In the genomic region with DNA sequence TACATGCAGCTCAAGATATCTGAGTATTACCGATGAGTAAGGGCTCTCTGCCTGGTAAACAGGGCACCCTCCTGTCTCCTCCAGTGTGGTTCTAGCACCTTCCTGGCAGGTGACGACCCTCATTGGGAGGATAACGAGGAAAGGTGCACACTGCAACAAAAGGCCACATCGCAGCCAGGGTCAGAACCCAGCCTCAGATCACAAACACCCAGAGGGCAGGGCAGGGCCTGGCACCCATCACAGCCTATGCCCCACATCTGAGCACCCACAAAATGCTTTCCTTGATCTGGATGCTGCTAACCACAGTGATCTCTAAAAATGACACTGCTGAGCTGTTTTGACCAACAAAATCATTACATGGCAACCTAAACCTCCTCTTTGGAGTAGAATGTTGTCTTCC, we compare ENCODE assay signal across 24 cellular contexts.
"Had no signal": no experiment of that assay in that cellular context is flagged by ENCODE, and none has a peak within 500 bp of the region (broad histone marks: within the 10 kb centered on the region; RNA-seq: fewer than 3 reads in every experiment).

No MANE protein-coding gene starts in this region.

- ATAC-seq: left lung; lower lobe of right lung; stimulated activated naive B cell treated with anti-CD40 and anti-IgM and Interleukin-4, amounts not matched to agents 10 μg/mL and 1 μg/mL and 100 μg/mL, for 72 hours; stimulated activated naive CD8-positive, alpha-beta T cell treated with anti-CD3 and anti-CD28 coated beads, Interleukin-15, amount 100 ng/mL, for 72 hours had no signal

- H3K27me3 ChIP-seq: heart left ventricle, left lung, neutrophil, ovary, right atrium auricular region, sigmoid colon, upper lobe of left lung, uterus had no signal

- H3K4me1 Mint-ChIP-seq: memory B cell; naive B cell; stimulated activated naive B cell treated with anti-CD40 and anti-IgM and Interleukin-4, amounts not matched to agents 10 μg/mL and 1 μg/mL and 100 μg/mL, for 72 hours; stimulated activated naive CD8-positive, alpha-beta T cell treated with anti-CD3 and anti-CD28 coated beads, Interleukin-15, amount 100 ng/mL, for 72 hours had no signal

- H3K9me3 ChIP-seq: heart left ventricle, left lung, lower lobe of right lung, neutrophil, ovary, right atrium auricular region, sigmoid colon, upper lobe of left lung, uterus had no signal

- H3K36me3 ChIP-seq: neutrophil, ovary, uterus had no signal

- H3K27me3 Mint-ChIP-seq: memory B cell; naive B cell; stimulated activated naive B cell treated with anti-CD40 and anti-IgM and Interleukin-4, amounts not matched to agents 10 μg/mL and 1 μg/mL and 100 μg/mL, for 72 hours; stimulated activated naive CD8-positive, alpha-beta T cell treated with anti-CD3 and anti-CD28 coated beads, Interleukin-15, amount 100 ng/mL, for 72 hours had no signal

- DNase-seq: central memory CD4-positive, alpha-beta T cell; erythroblast; foreskin melanocyte; heart left ventricle; hypothalamus; islet precursor cell; left lung; lower lobe of right lung; midbrain; naive B cell; ovary; sigmoid colon; stimulated activated CD4-positive, alpha-beta T cell treated with anti-CD3 and anti-CD28 coated beads, Interleukin-2, amount 100 ng/mL, for 24 hours; stimulated activated CD4-positive, alpha-beta T cell treated with anti-CD3 and anti-CD28 coated beads, Interleukin-4, amount 100 ng/mL, for 4 hours; stimulated activated naive B cell treated with anti-CD40 and anti-IgM and Interleukin-4, amounts not matched to agents 10 μg/mL and 1 μg/mL and 100 μg/mL, for 72 hours; stimulated activated naive CD8-positive, alpha-beta T cell treated with anti-CD3 and anti-CD28 coated beads, Interleukin-15, amount 100 ng/mL, for 72 hours; upper lobe of left lung; uterus had no signal

- H3K9me3 Mint-ChIP-seq: memory B cell; naive B cell; nephron; stimulated activated naive B cell treated with anti-CD40 and anti-IgM and Interleukin-4, amounts not matched to agents 10 μg/mL and 1 μg/mL and 100 μg/mL, for 72 hours; stimulated activated naive CD8-positive, alpha-beta T cell treated with anti-CD3 and anti-CD28 coated beads, Interleukin-15, amount 100 ng/mL, for 72 hours had no signal

- H3K4me3 ChIP-seq: heart left ventricle, left lung, lower lobe of right lung, ovary, right atrium auricular region, sigmoid colon, skin epidermis, upper lobe of left lung, uterus had no signal

- H3K27ac ChIP-seq: heart left ventricle, left lung, lower lobe of right lung, neutrophil, ovary, sigmoid colon, skin epidermis, uterus had no signal

- H3K4me3 Mint-ChIP-seq: memory B cell; naive B cell; nephron; stimulated activated naive B cell treated with anti-CD40 and anti-IgM and Interleukin-4, amounts not matched to agents 10 μg/mL and 1 μg/mL and 100 μg/mL, for 72 hours; stimulated activated naive CD8-positive, alpha-beta T cell treated with anti-CD3 and anti-CD28 coated beads, Interleukin-15, amount 100 ng/mL, for 72 hours had no signal

- FAIRE-seq: endothelial cell of umbilical vein had no signal

- H3K27ac Mint-ChIP-seq: memory B cell; naive B cell; nephron; stimulated activated naive B cell treated with anti-CD40 and anti-IgM and Interleukin-4, amounts not matched to agents 10 μg/mL and 1 μg/mL and 100 μg/mL, for 72 hours; stimulated activated naive CD8-positive, alpha-beta T cell treated with anti-CD3 and anti-CD28 coated beads, Interleukin-15, amount 100 ng/mL, for 72 hours had no signal
